Comparison of ENCODE assay signal across 1 cellular context in genomic region chr7:42091461-42092229, GRCh38.
TF ChIP-seq lines count a peak whose summit lies in the region.

No MANE protein-coding gene starts in this region.

TF ChIP-seq in HepG2, 621 proteins besides CTCF, POLR2A, EP300 and RAD21 (continued from another document):
- TF ChIP-seq, protein P1, sequence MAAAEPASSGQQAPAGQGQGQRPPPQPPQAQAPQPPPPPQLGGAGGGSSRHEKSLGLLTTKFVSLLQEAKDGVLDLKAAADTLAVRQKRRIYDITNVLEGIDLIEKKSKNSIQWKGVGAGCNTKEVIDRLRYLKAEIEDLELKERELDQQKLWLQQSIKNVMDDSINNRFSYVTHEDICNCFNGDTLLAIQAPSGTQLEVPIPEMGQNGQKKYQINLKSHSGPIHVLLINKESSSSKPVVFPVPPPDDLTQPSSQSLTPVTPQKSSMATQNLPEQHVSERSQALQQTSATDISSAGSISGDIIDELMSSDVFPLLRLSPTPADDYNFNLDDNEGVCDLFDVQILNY (CRISPR knock-in tag; conservative IDR thresholded peaks at IDR 0.05), result no peak
- TF ChIP-seq NFIC (IDR thresholded peaks at IDR 0.05; ENCODE audit: low read length), result 0 out of 2 replicates have a peak, but pooled peaks have one; percentile 32
- no peak for TF ChIP-seq ZFP82 (CRISPR knock-in tag; IDR thresholded peaks at IDR 0.05; ENCODE audit: borderline replicate concordance)
- peak; percentile 55; the same call in 1 of the 2 replicates for TF ChIP-seq TCF7 (IDR thresholded peaks at IDR 0.05; ENCODE audit: low read depth)
- TF ChIP-seq, protein P2, sequence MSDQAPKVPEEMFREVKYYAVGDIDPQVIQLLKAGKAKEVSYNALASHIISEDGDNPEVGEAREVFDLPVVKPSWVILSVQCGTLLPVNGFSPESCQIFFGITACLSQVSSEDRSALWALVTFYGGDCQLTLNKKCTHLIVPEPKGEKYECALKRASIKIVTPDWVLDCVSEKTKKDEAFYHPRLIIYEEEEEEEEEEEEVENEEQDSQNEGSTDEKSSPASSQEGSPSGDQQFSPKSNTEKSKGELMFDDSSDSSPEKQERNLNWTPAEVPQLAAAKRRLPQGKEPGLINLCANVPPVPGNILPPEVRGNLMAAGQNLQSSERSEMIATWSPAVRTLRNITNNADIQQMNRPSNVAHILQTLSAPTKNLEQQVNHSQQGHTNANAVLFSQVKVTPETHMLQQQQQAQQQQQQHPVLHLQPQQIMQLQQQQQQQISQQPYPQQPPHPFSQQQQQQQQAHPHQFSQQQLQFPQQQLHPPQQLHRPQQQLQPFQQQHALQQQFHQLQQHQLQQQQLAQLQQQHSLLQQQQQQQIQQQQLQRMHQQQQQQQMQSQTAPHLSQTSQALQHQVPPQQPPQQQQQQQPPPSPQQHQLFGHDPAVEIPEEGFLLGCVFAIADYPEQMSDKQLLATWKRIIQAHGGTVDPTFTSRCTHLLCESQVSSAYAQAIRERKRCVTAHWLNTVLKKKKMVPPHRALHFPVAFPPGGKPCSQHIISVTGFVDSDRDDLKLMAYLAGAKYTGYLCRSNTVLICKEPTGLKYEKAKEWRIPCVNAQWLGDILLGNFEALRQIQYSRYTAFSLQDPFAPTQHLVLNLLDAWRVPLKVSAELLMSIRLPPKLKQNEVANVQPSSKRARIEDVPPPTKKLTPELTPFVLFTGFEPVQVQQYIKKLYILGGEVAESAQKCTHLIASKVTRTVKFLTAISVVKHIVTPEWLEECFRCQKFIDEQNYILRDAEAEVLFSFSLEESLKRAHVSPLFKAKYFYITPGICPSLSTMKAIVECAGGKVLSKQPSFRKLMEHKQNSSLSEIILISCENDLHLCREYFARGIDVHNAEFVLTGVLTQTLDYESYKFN (CRISPR knock-in tag; conservative IDR thresholded peaks at IDR 0.05), result 0 out of 2 replicates have a peak, but pooled peaks have one; percentile 25
- TF ChIP-seq CAMTA2 (CRISPR knock-in tag; IDR thresholded peaks at IDR 0.05; ENCODE audit: borderline replicate concordance), result no peak
- peak in 1 of 2 experiments; percentile 56; a peak in 2 of 4 replicates for TF ChIP-seq NR2F1 (CRISPR knock-in tag; IDR thresholded peaks at IDR 0.05)
- no peak for TF ChIP-seq SNAI1 (CRISPR knock-in tag; IDR thresholded peaks at IDR 0.05; ENCODE audit: borderline replicate concordance)
- TF ChIP-seq ZNF761 (CRISPR knock-in tag; conservative IDR thresholded peaks at IDR 0.05), result 0 out of 2 replicates have a peak, but pooled peaks have one; percentile 59
- TF ChIP-seq MEIS2 (CRISPR knock-in tag; IDR thresholded peaks at IDR 0.05), result no peak
- TF ChIP-seq ZFY (CRISPR knock-in tag; IDR thresholded peaks at IDR 0.05), result no peak
- peak; percentile 92 for TF ChIP-seq TBX3 (IDR thresholded peaks at IDR 0.05; ENCODE audit: borderline replicate concordance)
- no peak for TF ChIP-seq ZNF616 (CRISPR knock-in tag; IDR thresholded peaks at IDR 0.05; ENCODE audit: low read depth)
- TF ChIP-seq ZKSCAN8 (CRISPR knock-in tag; IDR thresholded peaks at IDR 0.05; ENCODE audit: borderline replicate concordance), result no peak
- TF ChIP-seq, protein P3, sequence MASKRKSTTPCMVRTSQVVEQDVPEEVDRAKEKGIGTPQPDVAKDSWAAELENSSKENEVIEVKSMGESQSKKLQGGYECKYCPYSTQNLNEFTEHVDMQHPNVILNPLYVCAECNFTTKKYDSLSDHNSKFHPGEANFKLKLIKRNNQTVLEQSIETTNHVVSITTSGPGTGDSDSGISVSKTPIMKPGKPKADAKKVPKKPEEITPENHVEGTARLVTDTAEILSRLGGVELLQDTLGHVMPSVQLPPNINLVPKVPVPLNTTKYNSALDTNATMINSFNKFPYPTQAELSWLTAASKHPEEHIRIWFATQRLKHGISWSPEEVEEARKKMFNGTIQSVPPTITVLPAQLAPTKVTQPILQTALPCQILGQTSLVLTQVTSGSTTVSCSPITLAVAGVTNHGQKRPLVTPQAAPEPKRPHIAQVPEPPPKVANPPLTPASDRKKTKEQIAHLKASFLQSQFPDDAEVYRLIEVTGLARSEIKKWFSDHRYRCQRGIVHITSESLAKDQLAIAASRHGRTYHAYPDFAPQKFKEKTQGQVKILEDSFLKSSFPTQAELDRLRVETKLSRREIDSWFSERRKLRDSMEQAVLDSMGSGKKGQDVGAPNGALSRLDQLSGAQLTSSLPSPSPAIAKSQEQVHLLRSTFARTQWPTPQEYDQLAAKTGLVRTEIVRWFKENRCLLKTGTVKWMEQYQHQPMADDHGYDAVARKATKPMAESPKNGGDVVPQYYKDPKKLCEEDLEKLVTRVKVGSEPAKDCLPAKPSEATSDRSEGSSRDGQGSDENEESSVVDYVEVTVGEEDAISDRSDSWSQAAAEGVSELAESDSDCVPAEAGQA (IDR thresholded peaks at IDR 0.05; ENCODE audit: low read depth), result no peak
- TF ChIP-seq, protein P3 (CRISPR knock-in tag; IDR thresholded peaks at IDR 0.05; ENCODE audit: borderline replicate concordance), result no peak
- TF ChIP-seq ZNF691 (CRISPR knock-in tag; IDR thresholded peaks at IDR 0.05; ENCODE audit: borderline replicate concordance, low read depth), result no peak
- TF ChIP-seq HDAC1 (CRISPR knock-in tag; IDR thresholded peaks at IDR 0.05), result 0 out of 2 replicates have a peak, but pooled peaks have one; percentile 27
- TF ChIP-seq SALL2 (CRISPR knock-in tag; IDR thresholded peaks at IDR 0.05), result no peak
- no peak for TF ChIP-seq NFKBIZ (CRISPR knock-in tag; IDR thresholded peaks at IDR 0.05)
- TF ChIP-seq BCL6 (CRISPR knock-in tag; IDR thresholded peaks at IDR 0.05), result peak; percentile 55; the same call in 1 of the 2 replicates
- no peak for TF ChIP-seq SOX6 (IDR thresholded peaks at IDR 0.05)
- peak; percentile 58 for TF ChIP-seq SOX6 (CRISPR knock-in tag; IDR thresholded peaks at IDR 0.05)
- TF ChIP-seq SYNCRIP (IDR thresholded peaks at IDR 0.05; ENCODE audit: insufficient read depth, low read depth, low read length), result no peak
- TF ChIP-seq ARNTL (CRISPR knock-in tag; IDR thresholded peaks at IDR 0.05), result no peak
- TF ChIP-seq ELK4 (CRISPR knock-in tag; IDR thresholded peaks at IDR 0.05; ENCODE audit: borderline replicate concordance), result no peak
- peak; percentile 40; the same call in 1 of the 2 replicates for TF ChIP-seq ZNF746 (CRISPR knock-in tag; IDR thresholded peaks at IDR 0.05)
- TF ChIP-seq ZBTB34 (CRISPR knock-in tag; IDR thresholded peaks at IDR 0.05), result no peak
- TF ChIP-seq ZSCAN22 (CRISPR knock-in tag; IDR thresholded peaks at IDR 0.05), result no peak
- TF ChIP-seq ZNF703 (CRISPR knock-in tag; IDR thresholded peaks at IDR 0.05; ENCODE audit: borderline replicate concordance), result peak; percentile 53
- no peak for TF ChIP-seq KDM1A (CRISPR knock-in tag; IDR thresholded peaks at IDR 0.05)
- TF ChIP-seq MED1 (CRISPR knock-in tag; IDR thresholded peaks at IDR 0.05), result no peak
- TF ChIP-seq ZNF605 (CRISPR knock-in tag; IDR thresholded peaks at IDR 0.05), result no peak
- no peak for TF ChIP-seq FOXP1 (IDR thresholded peaks at IDR 0.05)
- TF ChIP-seq FOXP1 (CRISPR knock-in tag; IDR thresholded peaks at IDR 0.05), result peak; percentile 25; the same call in 1 of the 2 replicates
- no peak for TF ChIP-seq HES4 (CRISPR knock-in tag; IDR thresholded peaks at IDR 0.05; ENCODE audit: borderline replicate concordance)
- no peak for TF ChIP-seq ZNF20 (CRISPR knock-in tag; IDR thresholded peaks at IDR 0.05)
- peak; percentile 77 for TF ChIP-seq TBX2 (CRISPR knock-in tag; IDR thresholded peaks at IDR 0.05; ENCODE audit: borderline replicate concordance)
- TF ChIP-seq HDAC2 (CRISPR knock-in tag; IDR thresholded peaks at IDR 0.05), result 0 out of 2 replicates have a peak, but pooled peaks have one; percentile 18
- no peak for TF ChIP-seq ZBED4 (CRISPR knock-in tag; IDR thresholded peaks at IDR 0.05; ENCODE audit: borderline replicate concordance)
